Comparison of ENCODE assay signal across 11 cellular contexts in the genomic region with DNA sequence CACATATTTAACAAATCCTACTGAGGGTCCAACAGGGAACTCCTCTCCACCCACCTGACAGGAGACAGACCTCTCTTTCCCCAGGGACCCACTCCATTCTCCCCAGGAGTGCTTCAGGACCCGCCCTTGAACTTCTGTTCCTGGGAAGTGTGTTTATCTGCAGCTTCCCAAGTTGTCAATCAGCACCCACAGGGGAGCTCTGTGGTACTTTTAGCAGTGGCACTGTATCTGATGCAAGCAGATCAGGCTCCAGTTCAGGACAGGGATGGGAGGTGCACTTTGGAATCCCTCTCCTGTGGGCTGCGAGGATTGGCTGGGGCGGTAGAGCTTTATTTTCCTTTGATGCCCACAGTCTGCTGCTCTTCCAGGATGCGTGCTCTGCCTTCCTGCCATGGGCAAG. TPM values are rescaled to one million over a fixed set of nuclear protein-coding genes. Genes with fewer than 3 reads are reported as not detected.
DNase-seq lines count a peak whose midpoint lies in the region; ATAC-seq, FAIRE-seq and TF ChIP-seq lines count a peak whose summit lies in the region.
"Had no signal": no experiment of that assay in that cellular context is flagged by ENCODE, and none has a peak within 500 bp of the region (broad histone marks: within the 10 kb centered on the region; RNA-seq: fewer than 3 reads in every experiment).

No MANE protein-coding gene starts in this region.

- no peaks in the 10 kb centered on the region for H4K20me1 ChIP-seq in KMS-11 (ENCODE audit: insufficient read depth)

- no peaks in the 10 kb centered on the region for H3K36me3 ChIP-seq in KMS-11 (ENCODE audit: insufficient read depth)
- peaks cover 7% of the 10 kb centered on the region for H3K36me3 ChIP-seq in left ventricle myocardium inferior

- no peaks in the 10 kb centered on the region for H3K27me3 ChIP-seq in KMS-11 (ENCODE audit: insufficient read depth, low read depth)
- H3K27me3 ChIP-seq in left ventricle myocardium inferior (ENCODE audit: low read depth), result no peaks in the 10 kb centered on the region
- H3K27me3 ChIP-seq: body of pancreas had no signal

- TF ChIP-seq POLR2A in GM12892 (IDR thresholded peaks at IDR 0.05; ENCODE audit: low read depth, low read length), result no peak

- H3K27ac ChIP-seq in KMS-11 (peak overlapping the region; percentile 77; the same call in 1 of the 2 replicates), left ventricle myocardium inferior (replicated peaks) (no peak overlapping the region)
- H3K27ac ChIP-seq: body of pancreas had no signal

- no peak for DNase-seq in Calu3
- DNase-seq in activated naive CD8-positive, alpha-beta T cell treated with anti-CD3 and anti-CD28 coated beads, Interleukin-2, amount 50 U/mL, for 24 hours, result no peak
- DNase-seq in natural killer cell treated with Interleukin-12 subunit alpha and Interleukin-12 subunit beta and Interleukin-15 and Interleukin-18, amount 100 ng/mL, for 72 hours (ENCODE audit: low spot score), result no peak
- DNase-seq in GM12892 (ENCODE audit: insufficient read length), result no peak
- no peak for DNase-seq in type B pancreatic cell (ENCODE audit: extremely low spot score, unreplicated experiment)
- no peak for DNase-seq in left ventricle myocardium inferior
- DNase-seq: body of pancreas, DMS153, Karpas-422, posterior cingulate gyrus had no signal

- H2AFZ ChIP-seq in KMS-11 (ENCODE audit: low read depth), result no peak overlapping the region

- H3K4me3 ChIP-seq in KMS-11 (IDR thresholded peaks at IDR 0.05; ENCODE audit: insufficient read depth, low read depth, low read length) (no peak overlapping the region), left ventricle myocardium inferior (no peak overlapping the region)
- H3K4me3 ChIP-seq: body of pancreas had no signal

- ATAC-seq in activated naive CD8-positive, alpha-beta T cell treated with anti-CD3 and anti-CD28 coated beads, Interleukin-2, amount 50 U/mL, for 24 hours, result no peak
- no peak for ATAC-seq in natural killer cell treated with Interleukin-12 subunit alpha and Interleukin-12 subunit beta and Interleukin-15 and Interleukin-18, amount 100 ng/mL, for 72 hours
- ATAC-seq: body of pancreas had no signal

- no peak overlapping the region for H3K4me3 Mint-ChIP-seq in Calu3 (ENCODE audit: low read depth, unreplicated experiment)
- H3K4me3 Mint-ChIP-seq in activated naive CD8-positive, alpha-beta T cell treated with anti-CD3 and anti-CD28 coated beads, Interleukin-2, amount 50 U/mL, for 24 hours, result no peak overlapping the region
- H3K4me3 Mint-ChIP-seq in natural killer cell treated with Interleukin-12 subunit alpha and Interleukin-12 subunit beta and Interleukin-15 and Interleukin-18, amount 100 ng/mL, for 72 hours, result peak overlapping the region; percentile 74
- no peak overlapping the region for H3K4me3 Mint-ChIP-seq in type B pancreatic cell

- peak overlapping the region; percentile 72; the same call in 1 of the 2 replicates for H3K4me2 ChIP-seq in KMS-11

- H3K27me3 Mint-ChIP-seq in Calu3 (ENCODE audit: unreplicated experiment), result no peaks in the 10 kb centered on the region
- no peaks in the 10 kb centered on the region for H3K27me3 Mint-ChIP-seq in activated naive CD8-positive, alpha-beta T cell treated with anti-CD3 and anti-CD28 coated beads, Interleukin-2, amount 50 U/mL, for 24 hours
- no peaks in the 10 kb centered on the region for H3K27me3 Mint-ChIP-seq in natural killer cell treated with Interleukin-12 subunit alpha and Interleukin-12 subunit beta and Interleukin-15 and Interleukin-18, amount 100 ng/mL, for 72 hours
- H3K27me3 Mint-ChIP-seq in type B pancreatic cell, result peaks cover 24% of the 10 kb centered on the region

- H3K27ac Mint-ChIP-seq in Calu3 (ENCODE audit: unreplicated experiment) (peak overlapping the region; percentile 67), type B pancreatic cell (no peak overlapping the region)
- peak overlapping the region; percentile 43 for H3K27ac Mint-ChIP-seq in activated naive CD8-positive, alpha-beta T cell treated with anti-CD3 and anti-CD28 coated beads, Interleukin-2, amount 50 U/mL, for 24 hours
- H3K27ac Mint-ChIP-seq in natural killer cell treated with Interleukin-12 subunit alpha and Interleukin-12 subunit beta and Interleukin-15 and Interleukin-18, amount 100 ng/mL, for 72 hours, result peak overlapping the region; percentile 47 to 71

- H3K36me3 Mint-ChIP-seq in Calu3 (ENCODE audit: insufficient read depth, unreplicated experiment) (peaks cover 4% of the 10 kb centered on the region), type B pancreatic cell (peaks cover 3% of the 10 kb centered on the region)
- H3K36me3 Mint-ChIP-seq in activated naive CD8-positive, alpha-beta T cell treated with anti-CD3 and anti-CD28 coated beads, Interleukin-2, amount 50 U/mL, for 24 hours (ENCODE audit: low read depth), result peaks cover 20% of the 10 kb centered on the region
- peaks cover 4% of the 10 kb centered on the region for H3K36me3 Mint-ChIP-seq in natural killer cell treated with Interleukin-12 subunit alpha and Interleukin-12 subunit beta and Interleukin-15 and Interleukin-18, amount 100 ng/mL, for 72 hours

- no peaks in the 10 kb centered on the region for H3K9me3 ChIP-seq in left ventricle myocardium inferior (replicated peaks)
- H3K9me3 ChIP-seq: body of pancreas had no signal

- TF ChIP-seq CTCF in Calu3 (IDR thresholded peaks at IDR 0.05; ENCODE audit: unreplicated experiment) (no peak), KMS-11 (conservative IDR thresholded peaks at IDR 0.05; ENCODE audit: low read depth, low read length) (no peak), type B pancreatic cell (conservative IDR thresholded peaks at IDR 0.05) (no peak), left ventricle myocardium inferior (IDR thresholded peaks at IDR 0.05; ENCODE audit: borderline replicate concordance) (no peak)

- intact Hi-C loops in Calu3 (cut with micrococcal nuclease; ENCODE audit: unreplicated experiment) (loop anchor here (2.0 kb wide), 1 partner anchor 22 kb away; no protein-coding TSS in a partner anchor), left ventricle myocardium inferior (cut with micrococcal nuclease) (no loop called here)

- peaks cover 13% of the 10 kb centered on the region; the same call in 1 of the 2 replicates for H3K79me2 ChIP-seq in KMS-11 (ENCODE audit: insufficient read depth, low read depth)

- no peak for FAIRE-seq in GM12892 (lab: Jason Lieb, UNC)

- no peak overlapping the region for H3K9ac ChIP-seq in KMS-11

- H3K4me1 ChIP-seq in KMS-11 (ENCODE audit: low read depth, poor library complexity, severe bottlenecking), result peaks cover 76% of the 10 kb centered on the region
- H3K4me1 ChIP-seq in left ventricle myocardium inferior, result peaks cover 57% of the 10 kb centered on the region

- no peaks in the 10 kb centered on the region for H3K9me3 Mint-ChIP-seq in Calu3 (ENCODE audit: low read depth, unreplicated experiment)
- no peaks in the 10 kb centered on the region for H3K9me3 Mint-ChIP-seq in activated naive CD8-positive, alpha-beta T cell treated with anti-CD3 and anti-CD28 coated beads, Interleukin-2, amount 50 U/mL, for 24 hours
- no peaks in the 10 kb centered on the region for H3K9me3 Mint-ChIP-seq in natural killer cell treated with Interleukin-12 subunit alpha and Interleukin-12 subunit beta and Interleukin-15 and Interleukin-18, amount 100 ng/mL, for 72 hours
- no peaks in the 10 kb centered on the region for H3K9me3 Mint-ChIP-seq in type B pancreatic cell

- BruUV-seq in Calu3 (replicated peaks; lab: Mats Ljungman, UMichigan), result no TSS peak

- H3K4me1 Mint-ChIP-seq in Calu3 (ENCODE audit: low read depth, unreplicated experiment) (peaks cover 51% of the 10 kb centered on the region), type B pancreatic cell (ENCODE audit: unreplicated experiment) (peaks cover 35% of the 10 kb centered on the region)
- H3K4me1 Mint-ChIP-seq in activated naive CD8-positive, alpha-beta T cell treated with anti-CD3 and anti-CD28 coated beads, Interleukin-2, amount 50 U/mL, for 24 hours, result peaks cover 72% of the 10 kb centered on the region
- H3K4me1 Mint-ChIP-seq in natural killer cell treated with Interleukin-12 subunit alpha and Interleukin-12 subunit beta and Interleukin-15 and Interleukin-18, amount 100 ng/mL, for 72 hours (ENCODE audit: low read depth in 2 of 2), result peaks cover 54 to 60% of the 10 kb centered on the region in 2 donors

- CTCF ChIA-PET in Calu3 (lab: Charles Lee), result interaction anchor here (2.6 kb wide), 1 partner anchor 97 kb away, joined by 16 read pairs; no protein-coding TSS in a partner anchor

RNA-seq across cellular contexts. Expression of gene GALNT10, which starts 8.7 kb away (rescaled TPM):
- 54.8 and 68.2 TPM in 2 replicates for total RNA-seq in Calu3 (2022)
- total RNA-seq in natural killer cell treated with Interleukin-12 subunit alpha and Interleukin-12 subunit beta and Interleukin-15 and Interleukin-18, amount 100 ng/mL, for 72 hours, result 10 to 100 TPM; 32.2 to 44.1 TPM
- polyA plus RNA-seq in GM12892 (2012; ENCODE audit: missing spikeins), result 11.7 TPM
- total RNA-seq in type B pancreatic cell (ENCODE audit: low replicate concordance), result 18.2 and 23.0 TPM in 2 replicates
- total RNA-seq in left ventricle myocardium inferior, result 11.5 TPM
